Comparison of ENCODE assay signal across 27 cellular contexts in genomic region chr15:61099030-61099800, GRCh38.
DNase-seq lines count a peak whose midpoint lies in the region; ATAC-seq, FAIRE-seq and TF ChIP-seq lines count a peak whose summit lies in the region.
"Had no signal": no experiment of that assay in that cellular context is flagged by ENCODE, and none has a peak within 500 bp of the region (broad histone marks: within the 10 kb centered on the region; RNA-seq: fewer than 3 reads in every experiment).

No MANE protein-coding gene starts in this region.

- peaks cover 2% of the 10 kb centered on the region for H3K36me3 Mint-ChIP-seq in astrocyte (ENCODE audit: low read depth, unreplicated experiment)
- H3K36me3 Mint-ChIP-seq: IgD-negative memory B cell; naive thymus-derived CD8-positive, alpha-beta T cell had no signal

- TF ChIP-seq EP300 in stomach (IDR thresholded peaks at IDR 0.05) (no peak), ovary (IDR thresholded peaks at IDR 0.05) (no peak)

- TF ChIP-seq CTCF in BJ (IDR thresholded peaks at IDR 0.05; ENCODE audit: insufficient read depth, low read depth, low read length): no peak
- no peak for TF ChIP-seq CTCF in astrocyte (IDR thresholded peaks at IDR 0.05; ENCODE audit: insufficient read depth, low read depth, low read length)
- TF ChIP-seq CTCF in stomach (IDR thresholded peaks at IDR 0.05): no peak
- no peak for TF ChIP-seq CTCF in ovary (IDR thresholded peaks at IDR 0.05)

- intact Hi-C loops in stomach (cut with DNase I; ENCODE audit: low total_unique reads) (no loop called here), ovary (cut with DNase I) (no loop called here)

- H3K36me3 ChIP-seq in BJ (ENCODE audit: control insufficient read depth, insufficient read depth, low read length) (no peaks in the 10 kb centered on the region), astrocyte (ENCODE audit: insufficient read depth, low read length) (no peaks in the 10 kb centered on the region), stomach (no peaks in the 10 kb centered on the region), ovary (no peaks in the 10 kb centered on the region)
- H3K36me3 ChIP-seq: SJSA1, thyroid gland, WERI-Rb-1 had no signal

- WGBS in stomach, 5 donors: 91 to 95% (median 92%) methylated on average over 8 of the region's 8 CpGs
- WGBS in ovary, 3 donors: 92 to 96% (median 93%) methylated on average over 8 of the region's 8 CpGs

- peak overlapping the region; percentile 62 for H3K4me2 ChIP-seq in astrocyte (ENCODE audit: low read length)

- POLR2A ChIA-PET in BJ (lab: Charles Lee): no interaction called here

- DNase-seq in BJ (ENCODE audit: low read depth) (peak; percentile 21), HTR-8/SVneo (ENCODE audit: insufficient read length, low spot score) (peak; percentile 32), astrocyte (ENCODE audit: low read depth) (peak; percentile 81), kidney tubule cell (ENCODE audit: low spot score) (peak; percentile 80), stomach (no peak), NCI-H748 (lab: John Stamatoyannopoulos, UW; ENCODE audit: unreplicated experiment) (no peak), ovary (no peak)
- DNase-seq: activated CD4-positive, alpha-beta T cell treated with anti-CD3 and anti-CD28 coated beads, Interleukin-2, amount 50 U/mL, for 4 hours; activated effector memory CD4-positive, alpha-beta T cell treated with anti-CD3 and anti-CD28 coated beads, Interleukin-2, amount 50 U/mL, for 16 hours; caudate nucleus; DND-41; erythroblast; mesendoderm; naive thymus-derived CD8-positive, alpha-beta T cell; NCI-H187 treated with DMSO at 0.1 percent for 48 hours; NCI-H2227 treated with DMSO at 0.1 percent for 48 hours; PC-3; stimulated activated CD4-positive, alpha-beta T cell treated with anti-CD3 and anti-CD28 coated beads, Interleukin-1b, Interleukin-23, amount 100 ng/mL, for 48 hours; stimulated activated naive CD4-positive, alpha-beta T cell; T-helper 2 cell; thyroid gland; WERI-Rb-1 had no signal

- no peaks in the 10 kb centered on the region for H3K27me3 Mint-ChIP-seq in astrocyte (ENCODE audit: low read depth, unreplicated experiment)

- TF ChIP-seq POLR2A in stomach (IDR thresholded peaks at IDR 0.05) (no peak), ovary (IDR thresholded peaks at IDR 0.05) (no peak)

- H3K27ac ChIP-seq in astrocyte (ENCODE audit: low read depth, low read length) (no peak overlapping the region), stomach (no peak overlapping the region), ovary (no peak overlapping the region)
- H3K27ac ChIP-seq: parathyroid adenoma, SJSA1, thyroid gland, WERI-Rb-1 had no signal

- H3K9me3 Mint-ChIP-seq in astrocyte (ENCODE audit: unreplicated experiment): peaks cover 2% of the 10 kb centered on the region
- H3K9me3 Mint-ChIP-seq: naive thymus-derived CD8-positive, alpha-beta T cell had no signal

- H3K4me3 Mint-ChIP-seq in astrocyte (ENCODE audit: unreplicated experiment): peak overlapping the region; percentile 31
- H3K4me3 Mint-ChIP-seq: IgD-negative memory B cell; naive thymus-derived CD8-positive, alpha-beta T cell had no signal

- no peak overlapping the region for H3K4me3 ChIP-seq in BJ (ENCODE audit: low read depth, low read length)
- H3K4me3 ChIP-seq in astrocyte (ENCODE audit: insufficient read depth, low read depth, low read length): peak overlapping the region; percentile 15
- no peak overlapping the region for H3K4me3 ChIP-seq in stomach
- no peak overlapping the region for H3K4me3 ChIP-seq in ovary
- H3K4me3 ChIP-seq: SJSA1, thyroid gland had no signal

- H3K79me2 ChIP-seq in astrocyte (ENCODE audit: insufficient read depth, low read length): no peaks in the 10 kb centered on the region
- H3K79me2 ChIP-seq: parathyroid adenoma had no signal

- H2AFZ ChIP-seq in astrocyte (ENCODE audit: low read depth, low read length): no peak overlapping the region
- H2AFZ ChIP-seq: parathyroid adenoma had no signal

- H3K27ac Mint-ChIP-seq in astrocyte (ENCODE audit: unreplicated experiment): peak overlapping the region; percentile 93
- H3K27ac Mint-ChIP-seq: IgD-negative memory B cell; naive thymus-derived CD8-positive, alpha-beta T cell had no signal

- no peak for ATAC-seq in HG03457 (IDR thresholded peaks at IDR 0.05; ENCODE audit: unreplicated experiment)
- ATAC-seq: naive thymus-derived CD8-positive, alpha-beta T cell; PC-3 had no signal

- no peaks in the 10 kb centered on the region for H3K27me3 ChIP-seq in BJ (ENCODE audit: control insufficient read depth, insufficient read depth, low read length)
- H3K27me3 ChIP-seq in astrocyte (ENCODE audit: insufficient read depth, low read length): no peaks in the 10 kb centered on the region
- H3K27me3 ChIP-seq in stomach: no peaks in the 10 kb centered on the region
- H3K27me3 ChIP-seq in ovary: no peaks in the 10 kb centered on the region
- H3K27me3 ChIP-seq: SJSA1, thyroid gland had no signal

- FAIRE-seq in HTR-8/SVneo (lab: Jason Lieb, UNC): no peak
- peak; percentile 80 for FAIRE-seq in astrocyte (lab: Jason Lieb, UNC)
- FAIRE-seq: GM18507 had no signal

- H4K20me1 ChIP-seq in astrocyte (ENCODE audit: insufficient read depth, low read length): no peaks in the 10 kb centered on the region

- peaks cover 21% of the 10 kb centered on the region for H3K4me1 Mint-ChIP-seq in astrocyte (ENCODE audit: low read depth, unreplicated experiment)
- H3K4me1 Mint-ChIP-seq: IgD-negative memory B cell; naive thymus-derived CD8-positive, alpha-beta T cell had no signal

- H3K9ac ChIP-seq in astrocyte (ENCODE audit: low read length): no peak overlapping the region
- H3K9ac ChIP-seq: parathyroid adenoma had no signal

- CTCF ChIA-PET in BJ (lab: Yijun Ruan, JAX): interaction anchor here (0.7 kb wide), 1 partner anchor 578 kb away, joined by 4 read pairs; no protein-coding TSS in a partner anchor

- peaks cover 12% of the 10 kb centered on the region for H3K4me1 ChIP-seq in astrocyte (ENCODE audit: insufficient read depth, low read length)
- peaks cover 0 to 12% (median 2%) of the 10 kb centered on the region in 4 donors for H3K4me1 ChIP-seq in stomach
- H3K4me1 ChIP-seq in ovary (ENCODE audit: insufficient read depth): peaks cover 4% of the 10 kb centered on the region
- H3K4me1 ChIP-seq: parathyroid adenoma had no signal

- H3K9me3 ChIP-seq in astrocyte (ENCODE audit: insufficient read depth, low read depth, low read length): no peaks in the 10 kb centered on the region
- H3K9me3 ChIP-seq in stomach: no peaks in the 10 kb centered on the region
- no peaks in the 10 kb centered on the region for H3K9me3 ChIP-seq in ovary
- H3K9me3 ChIP-seq: SJSA1, thyroid gland had no signal

Comparison
In these comparisons a context has a peak if more than half of its experiments do, and no peak if none do; other contexts are left out.
1. DNase-seq: peak in BJ (single experiment), HTR-8/SVneo (single experiment), astrocyte (single experiment) and kidney tubule cell (single experiment); none in stomach (single experiment), NCI-H748 (single experiment) and ovary (0 of 5).